In the genomic region with DNA sequence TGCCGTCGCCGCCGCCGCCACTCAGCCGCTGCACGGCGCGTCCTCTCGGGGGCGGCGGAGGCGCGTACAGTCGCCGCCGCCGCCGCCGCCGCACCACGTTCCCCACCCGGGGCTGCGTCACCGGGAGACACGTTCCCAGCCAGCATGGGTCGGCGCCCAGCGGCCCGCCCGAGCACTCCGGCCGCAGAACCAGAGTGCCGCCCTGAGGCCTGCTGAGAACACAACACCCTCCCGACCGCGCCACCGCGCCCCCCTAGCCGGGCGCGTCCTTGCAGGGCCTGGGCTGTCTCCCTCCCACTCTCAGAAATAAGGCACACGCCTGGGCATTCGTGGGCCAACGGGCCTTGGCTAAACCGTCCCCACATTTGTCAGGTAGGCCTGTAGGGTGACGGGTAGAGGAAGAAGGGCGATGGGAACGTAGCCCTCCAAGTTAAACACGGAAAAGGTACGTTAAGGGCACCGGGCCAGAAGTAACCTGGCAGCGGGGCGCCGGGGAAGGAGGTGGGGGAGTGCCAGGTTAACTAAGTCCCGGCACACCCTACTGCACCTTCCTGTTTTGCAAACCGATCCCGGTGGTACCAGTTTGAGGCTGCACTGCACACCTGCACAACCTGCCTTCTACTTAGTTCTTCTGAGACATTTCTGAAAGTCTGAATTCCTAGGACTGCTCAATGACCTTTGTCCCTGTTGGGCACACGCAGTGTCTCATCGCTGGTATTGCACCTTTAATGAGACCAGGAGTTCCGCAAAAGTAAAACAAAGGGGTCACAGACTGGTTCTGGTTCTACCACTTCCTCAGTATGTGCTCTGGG, we compare ENCODE assay signal across 8 cellular contexts. TPM values are rescaled to one million over a fixed set of nuclear protein-coding genes. Genes with fewer than 3 reads are reported as not detected.
DNase-seq lines count a peak whose midpoint lies in the region; ATAC-seq and TF ChIP-seq lines count a peak whose summit lies in the region.

A gene (minus strand): TSS at position 68 of the 812 bp plus-strand sequence. CDS start 520 bp downstream, outside the sequence.

- H3K9me3 Mint-ChIP-seq in CD4-positive, CD25-positive, alpha-beta regulatory T cell: no peaks in the 10 kb centered on the region

- no peaks in the 10 kb centered on the region for H3K36me3 ChIP-seq in CD4-positive, CD25-positive, alpha-beta regulatory T cell (ENCODE audit: control insufficient read depth, insufficient read depth, low read length)
- peaks cover 0 to 3% (median 0%) of the 10 kb centered on the region in 4 donors for H3K36me3 ChIP-seq in right lobe of liver

- H3K4me1 ChIP-seq in CD4-positive, CD25-positive, alpha-beta regulatory T cell (ENCODE audit: control insufficient read depth, insufficient read depth, low read length, poor library complexity, severe bottlenecking): peaks cover 36% of the 10 kb centered on the region
- H3K4me1 ChIP-seq in right lobe of liver: peaks cover 0 to 15% (median 6%) of the 10 kb centered on the region in 4 donors

- peak; percentile 83 to 97 (median 92) for TF ChIP-seq CTCF in right lobe of liver (IDR thresholded peaks at IDR 0.05)

- H3K4me3 Mint-ChIP-seq in CD4-positive, CD25-positive, alpha-beta regulatory T cell: peak within 1 kb of the TSS; percentile 91 to 99 (median 92)

- H3K9me3 ChIP-seq in CD4-positive, CD25-positive, alpha-beta regulatory T cell (ENCODE audit: control insufficient read depth in 2 of 2, low read length in 2 of 2): no peaks in the 10 kb centered on the region
- H3K9me3 ChIP-seq in right lobe of liver: no peaks in the 10 kb centered on the region

- peak; percentile 82 to 93 (median 88) for DNase-seq in CD4-positive, CD25-positive, alpha-beta regulatory T cell
- peak; percentile 97 for DNase-seq in NCI-H69 (lab: John Stamatoyannopoulos, UW)
- DNase-seq in activated CD4-positive, alpha-beta T cell treated with anti-CD3 and anti-CD28 coated beads, Interleukin-2, amount 50 U/mL, for 48 hours: peak; percentile 87 to 89
- peak; percentile 75 to 94 for DNase-seq in dermis microvascular lymphatic vessel endothelial cell (ENCODE audit: low read depth in 2 of 2)
- peak; percentile 92 to 95 (median 94) for DNase-seq in right lobe of liver
- DNase-seq in stimulated activated CD4-positive, alpha-beta T cell treated with anti-CD3 and anti-CD28 coated beads, Interleukin-4, amount 100 ng/mL, for 24 hours: peak; percentile 90

- peak; percentile 96 to 97 for ATAC-seq in CD4-positive, CD25-positive, alpha-beta regulatory T cell (ENCODE audit: low read depth in 2 of 2)
- ATAC-seq in GM19372 (IDR thresholded peaks at IDR 0.05; ENCODE audit: low read depth, unreplicated experiment) (peak; percentile 95), HG03521 (IDR thresholded peaks at IDR 0.05; ENCODE audit: unreplicated experiment) (peak; percentile 96), right lobe of liver (peak; percentile 98 to 100 (median 99))

- peaks cover 22 to 56% (median 46%) of the 10 kb centered on the region in 4 donors for H3K4me1 Mint-ChIP-seq in CD4-positive, CD25-positive, alpha-beta regulatory T cell

- peak within 1 kb of the TSS; percentile 94 for H3K4me3 ChIP-seq in CD4-positive, CD25-positive, alpha-beta regulatory T cell (ENCODE audit: low read depth, low read length)
- peak within 1 kb of the TSS; percentile 77 to 90 (median 85) for H3K4me3 ChIP-seq in right lobe of liver

- 0% methylated on average over 7 of the region's 61 CpGs for WGBS in right lobe of liver (ENCODE audit: insufficient coverage, low coverage, low lambda C conversion rate, missing lambda C conversion rate)

- peak within 1 kb of the TSS; percentile 60 for H3K27ac ChIP-seq in CD4-positive, CD25-positive, alpha-beta regulatory T cell (ENCODE audit: insufficient read depth, low read length, poor library complexity, severe bottlenecking)
- peak within 1 kb of the TSS; percentile 87 to 94 (median 90) for H3K27ac ChIP-seq in right lobe of liver

- TF ChIP-seq POLR2A in right lobe of liver (IDR thresholded peaks at IDR 0.05): peak; percentile 72

- intact Hi-C loops in right lobe of liver (cut with DNase I): loop anchor here (5.0 to 10.0 kb wide), 2 partner anchors 208 to 215 kb away; no protein-coding TSS in a partner anchor

- peaks cover 4% of the 10 kb centered on the region for H3K27me3 Mint-ChIP-seq in CD4-positive, CD25-positive, alpha-beta regulatory T cell

- H3K36me3 Mint-ChIP-seq in CD4-positive, CD25-positive, alpha-beta regulatory T cell: peaks cover 14% of the 10 kb centered on the region

- H3K27ac Mint-ChIP-seq in CD4-positive, CD25-positive, alpha-beta regulatory T cell: peak within 1 kb of the TSS; percentile 92 to 95 (median 94)

- H3K27me3 ChIP-seq in CD4-positive, CD25-positive, alpha-beta regulatory T cell (ENCODE audit: control insufficient read depth, insufficient read depth, low read length): no peaks in the 10 kb centered on the region
- H3K27me3 ChIP-seq in right lobe of liver: no peaks in the 10 kb centered on the region

RNA-seq across cellular contexts. Expression of the gene that starts here (rescaled TPM):
- total RNA-seq in CD4-positive, CD25-positive, alpha-beta regulatory T cell: 45.4 TPM
- polyA plus RNA-seq in CD4-positive, CD25-positive, alpha-beta regulatory T cell: 10 to 100 TPM; 13.2 to 23.0 (median 20.0) TPM
- total RNA-seq in dermis microvascular lymphatic vessel endothelial cell (33.0 and 55.5 TPM in 2 replicates), right lobe of liver (10 to 100 TPM in 4 of 6 experiments, 1 to 10 TPM in 2; 6.5 to 31.3 (median 14.4) TPM)

Comparison
In these comparisons a context has a peak if more than half of its experiments do, and no peak if none do; other contexts are left out.
1. Peak in every context shown above with its lines: DNase-seq, ATAC-seq, H3K4me3 ChIP-seq and H3K27ac ChIP-seq.